8 cellular contexts compared by ENCODE assay signal in genomic region chr7:1412322-1413261, GRCh38. TPM values are rescaled to one million over a fixed set of nuclear protein-coding genes. Genes with fewer than 3 reads are reported as not detected.
A peak's percentile ranks its signal among the peaks of the same experiment; 100 is the strongest.
DNase-seq lines count a peak whose midpoint lies in the region; ATAC-seq and TF ChIP-seq lines count a peak whose summit lies in the region.

No MANE protein-coding gene starts in this region.

- no peak overlapping the region for H3K18ac ChIP-seq in mesenchymal stem cell (ENCODE audit: low read depth in 1 of 2, low read length in 2 of 2)

- no peak overlapping the region for H3K4me2 ChIP-seq in mesenchymal stem cell (ENCODE audit: low read length, poor library complexity, severe bottlenecking)

- H3K9me3 ChIP-seq in HUES48 (ENCODE audit: control insufficient read depth, insufficient read depth, low read length), result no peaks in the 10 kb centered on the region
- H3K9me3 ChIP-seq in mesenchymal stem cell (ENCODE audit: control insufficient read depth, low read length), result no peaks in the 10 kb centered on the region

- H3K4ac ChIP-seq in mesenchymal stem cell (ENCODE audit: low read depth in 1 of 2, low read length in 2 of 2), result no peak overlapping the region

- no peak overlapping the region for H2BK5ac ChIP-seq in mesenchymal stem cell (ENCODE audit: low read depth, low read length, poor library complexity, severe bottlenecking)

- DNase-seq in GM13977 (ENCODE audit: low spot score) (peak; percentile 99), NOMO-1 treated with DMSO at 0.1 percent for 48 hours (lab: John Stamatoyannopoulos, UW; ENCODE audit: unreplicated experiment) (peak; percentile 61), mesenchymal stem cell (peak; percentile 73)
- DNase-seq in activated CD8-positive, alpha-beta memory T cell treated with anti-CD3 and anti-CD28 coated beads for 4 hours (ENCODE audit: low read depth in 2 of 2), result peak; percentile 65 to 71
- peak; percentile 87 for DNase-seq in effector CD8-positive, alpha-beta T cell (lab: John Stamatoyannopoulos, UW)
- peak; percentile 92 for DNase-seq in stimulated activated CD8-positive, alpha-beta memory T cell treated with anti-CD3 and anti-CD28 coated beads, Interleukin-15, amount 100 ng/mL, for 24 hours (ENCODE audit: low read depth)

- peak overlapping the region; percentile 78 for H2AFZ ChIP-seq in mesenchymal stem cell (ENCODE audit: low read depth, low read length)

- H3K23ac ChIP-seq in mesenchymal stem cell (ENCODE audit: low read length in 2 of 2), result no peak overlapping the region

- no peak overlapping the region for H3K9ac ChIP-seq in HUES48 (ENCODE audit: low read depth, low read length)
- no peak overlapping the region for H3K9ac ChIP-seq in mesenchymal stem cell (ENCODE audit: low read length)

- H3K27me3 ChIP-seq in HUES48 (ENCODE audit: control insufficient read depth, insufficient read depth, low read length), result peaks cover 12% of the 10 kb centered on the region; the same call in 1 of the 2 replicates
- peaks cover 32 to 65% of the 10 kb centered on the region in 2 experiments for H3K27me3 ChIP-seq in mesenchymal stem cell (ENCODE audit: control insufficient read depth in 1 of 2, insufficient read depth in 1 of 2, low read length in 2 of 2)

- H3K36me3 ChIP-seq in HUES48 (ENCODE audit: control insufficient read depth, insufficient read depth, low read length) (no peaks in the 10 kb centered on the region), mesenchymal stem cell (ENCODE audit: control insufficient read depth in 1 of 2, insufficient read depth in 2 of 2, low read depth in 1 of 2, low read length in 2 of 2) (no peaks in the 10 kb centered on the region)

- peak; percentile 79 for TF ChIP-seq CTCF in GM13977 (IDR thresholded peaks at IDR 0.05; ENCODE audit: extremely low read depth, insufficient read depth, missing control alignments)

- 20% methylated on average over 65 of the region's 65 CpGs for WGBS in mesenchymal stem cell

- H2BK12ac ChIP-seq in mesenchymal stem cell (ENCODE audit: low read length in 2 of 2), result peak overlapping the region in 1 of 2 experiments; percentile 35

- H3K27ac ChIP-seq in HUES48 (ENCODE audit: low read depth, low read length) (no peak overlapping the region), mesenchymal stem cell (ENCODE audit: low read length, poor library complexity, severe bottlenecking) (no peak overlapping the region)

- in situ Hi-C loops in GM13977 (cut with MboI; ENCODE audit: low pct_unique_long_range_greater_than_20kb, low sequenced_read_pairs, unreplicated experiment), result loop anchor here (25.0 kb wide), 1 partner anchor 175 kb away; the partner anchor contains the start of gene UNCX

- ATAC-seq in HG02973 (IDR thresholded peaks at IDR 0.05; ENCODE audit: unreplicated experiment), result no peak

- no peaks in the 10 kb centered on the region for H3K79me1 ChIP-seq in mesenchymal stem cell (replicated peaks; ENCODE audit: low read length, poor library complexity, severe bottlenecking)

- no peak overlapping the region for H2BK15ac ChIP-seq in mesenchymal stem cell (ENCODE audit: low read depth, poor library complexity, severe bottlenecking)

- no peak overlapping the region for H2BK120ac ChIP-seq in mesenchymal stem cell (ENCODE audit: low read depth, low read length)

- H4K8ac ChIP-seq in mesenchymal stem cell (ENCODE audit: low read length), result no peak overlapping the region

- H3K4me1 ChIP-seq in HUES48 (ENCODE audit: control insufficient read depth, insufficient read depth, low read length) (no peaks in the 10 kb centered on the region), mesenchymal stem cell (ENCODE audit: control insufficient read depth, insufficient read depth, low read depth, low read length) (peaks cover 9% of the 10 kb centered on the region)

- H3K4me3 ChIP-seq in HUES48 (ENCODE audit: low read depth, low read length) (peak overlapping the region; percentile 40), mesenchymal stem cell (ENCODE audit: insufficient read depth in 1 of 2, low read depth in 1 of 2, low read length in 2 of 2) (no peak overlapping the region)

- H3K14ac ChIP-seq in mesenchymal stem cell (ENCODE audit: low read length in 2 of 2), result no peak overlapping the region

- H2AK5ac ChIP-seq in mesenchymal stem cell (ENCODE audit: low read length, severe bottlenecking), result no peak overlapping the region

- no peak overlapping the region for H4K91ac ChIP-seq in mesenchymal stem cell (ENCODE audit: low read length)

RNA-seq across cellular contexts. Expression of gene MICALL2, which starts 46.7 kb away (rescaled TPM):
- polyA plus RNA-seq in mesenchymal stem cell (2013, experiment 1 of 2), result 31.0 TPM
- polyA plus RNA-seq in mesenchymal stem cell (2013, experiment 2 of 2), result 31.5 TPM
